21 cellular contexts compared by ENCODE assay signal in genomic region chr14:74650927-74651686, GRCh38. TPM values are rescaled to one million over a fixed set of nuclear protein-coding genes. Genes with fewer than 3 reads are reported as not detected.
DNase-seq lines count a peak whose midpoint lies in the region; ATAC-seq, FAIRE-seq and TF ChIP-seq lines count a peak whose summit lies in the region.
"Had no signal": no experiment of that assay in that cellular context is flagged by ENCODE, and none has a peak within 500 bp of the region (broad histone marks: within the 10 kb centered on the region; RNA-seq: fewer than 3 reads in every experiment).

No MANE protein-coding gene starts in this region.

- TF ChIP-seq POLR2A in A549 (IDR thresholded peaks at IDR 0.05; ENCODE audit: low read length) (no peak), stomach (IDR thresholded peaks at IDR 0.05) (no peak)

- CTCF ChIA-PET in A549 (lab: Yijun Ruan, JAX), result interaction anchor here (1.1 to 28.1 kb wide), 4 partner anchors 9 to 40 kb away, joined by 3 to 228 read pairs (median 8); partner anchors contain the start of gene LTBP2
- CTCF ChIA-PET in CD4-positive, alpha-beta T cell (lab: Charles Lee), result interaction anchor here (0.7 to 1.6 kb wide), 2 partner anchors 33 to 39 kb away, joined by 4 to 6 read pairs; partner anchors contain the start of gene LTBP2
- CTCF ChIA-PET in naive thymus-derived CD4-positive, alpha-beta T cell (lab: Charles Lee), result interaction anchor here (0.9 kb wide), 1 partner anchor 32 kb away, joined by 4 read pairs; no protein-coding TSS in a partner anchor

- ATAC-seq in A549 (no peak), T-helper 17 cell (no peak)
- ATAC-seq in CD4-positive, alpha-beta T cell (ENCODE audit: poor library complexity), result no peak
- ATAC-seq in naive thymus-derived CD4-positive, alpha-beta T cell, result no peak
- ATAC-seq in stimulated activated naive CD8-positive, alpha-beta T cell treated with anti-CD3 and anti-CD28 coated beads, Interleukin-15, Interleukin-2, amounts not matched to agents 100 U/mL and 50 U/mL, for 24 hours, result no peak

- H3K36me3 ChIP-seq in naive thymus-derived CD4-positive, alpha-beta T cell (ENCODE audit: control insufficient read depth in 2 of 3, insufficient read depth in 3 of 3, low read length in 3 of 3), result no peaks in the 10 kb centered on the region
- peaks cover 0 to 13% (median 4%) of the 10 kb centered on the region in 4 donors for H3K36me3 ChIP-seq in stomach

- intact Hi-C loops in CD4-positive, alpha-beta T cell (cut with DNase I, micrococcal nuclease), result no loop called here
- intact Hi-C loops in naive thymus-derived CD4-positive, alpha-beta T cell (cut with micrococcal nuclease), result loop anchor here in 1 of 2 donors (5.0 kb wide), 1 partner anchor 34 kb away; no protein-coding TSS in a partner anchor
- intact Hi-C loops in stomach (cut with DNase I; ENCODE audit: low total_unique reads), result no loop called here

- H3K4me3 ChIP-seq in A549 (no peak overlapping the region), stomach (no peak overlapping the region)
- no peak overlapping the region for H3K4me3 ChIP-seq in naive thymus-derived CD4-positive, alpha-beta T cell (ENCODE audit: low read length)
- H3K4me3 ChIP-seq: GM23248, HAP-1 had no signal

- no peaks in the 10 kb centered on the region for H3K27me3 Mint-ChIP-seq in CD4-positive, alpha-beta T cell
- H3K27me3 Mint-ChIP-seq in T-helper 17 cell, result peaks cover 3% of the 10 kb centered on the region
- H3K27me3 Mint-ChIP-seq in naive thymus-derived CD4-positive, alpha-beta T cell, result no peaks in the 10 kb centered on the region

- 100% methylated on average over 1 of the region's 1 CpG for WGBS in A549 (ENCODE audit: missing lambda C conversion rate)
- 94 to 100% (median 95%) methylated on average over 1 of the region's 1 CpG for WGBS in stomach, 5 donors

- H3K27ac ChIP-seq in A549 (peak overlapping the region in 1 of 2 experiments; percentile 76; a peak in 3 of 6 replicates), stomach (no peak overlapping the region)
- H3K27ac ChIP-seq in CD4-positive, alpha-beta T cell (ENCODE audit: low read depth, low read length), result no peak overlapping the region
- peak overlapping the region; percentile 33 for H3K27ac ChIP-seq in naive thymus-derived CD4-positive, alpha-beta T cell (ENCODE audit: low read depth, low read length)
- H3K27ac ChIP-seq: C4-2B, GM23248 had no signal

- peak overlapping the region; percentile 39 for H3K27ac Mint-ChIP-seq in CD4-positive, alpha-beta T cell
- H3K27ac Mint-ChIP-seq in T-helper 17 cell, result peak overlapping the region; percentile 49
- peak overlapping the region in 7 of 9 donors; percentile 37 to 82 (median 70) for H3K27ac Mint-ChIP-seq in naive thymus-derived CD4-positive, alpha-beta T cell

- no peaks in the 10 kb centered on the region for H3K9me3 Mint-ChIP-seq in CD4-positive, alpha-beta T cell
- H3K9me3 Mint-ChIP-seq in naive thymus-derived CD4-positive, alpha-beta T cell, result no peaks in the 10 kb centered on the region

- no peak overlapping the region for H3K4me2 ChIP-seq in A549

- TF ChIP-seq CTCF in A549 (IDR thresholded peaks at IDR 0.05) (no peak), stomach (IDR thresholded peaks at IDR 0.05) (no peak)
- TF ChIP-seq CTCF in CD4-positive, alpha-beta T cell (IDR thresholded peaks at IDR 0.05), result no peak

- TF ChIP-seq RAD21 in A549 (conservative IDR thresholded peaks at IDR 0.05 in 1 of 2, IDR thresholded peaks at IDR 0.05 in 1 of 2), result no peak

- H3K27me3 ChIP-seq in CD4-positive, alpha-beta T cell (ENCODE audit: control insufficient read depth, insufficient read depth, low read length), result no peaks in the 10 kb centered on the region
- no peaks in the 10 kb centered on the region for H3K27me3 ChIP-seq in naive thymus-derived CD4-positive, alpha-beta T cell (ENCODE audit: control insufficient read depth in 2 of 2, insufficient read depth in 2 of 2, low read length in 2 of 2)
- H3K27me3 ChIP-seq in stomach, result peaks cover 0 to 14% (median 0%) of the 10 kb centered on the region in 3 donors

- TF ChIP-seq EP300 in A549 (IDR thresholded peaks at IDR 0.05) (no peak), stomach (IDR thresholded peaks at IDR 0.05) (no peak)

- POLR2A ChIA-PET in A549 (lab: Yijun Ruan, JAX), result no interaction called here
- POLR2A ChIA-PET in CD4-positive, alpha-beta T cell (lab: Charles Lee), result interaction anchor here (0.9 kb wide), 1 partner anchor 33 kb away, joined by 3 read pairs; no protein-coding TSS in a partner anchor
- POLR2A ChIA-PET in naive thymus-derived CD4-positive, alpha-beta T cell (lab: Charles Lee), result interaction anchor here (0.7 kb wide), 1 partner anchor 33 kb away, joined by 3 read pairs; no protein-coding TSS in a partner anchor

- no peaks in the 10 kb centered on the region for H3K9me3 ChIP-seq in A549
- no peaks in the 10 kb centered on the region for H3K9me3 ChIP-seq in CD4-positive, alpha-beta T cell (ENCODE audit: control insufficient read depth, low read length)
- H3K9me3 ChIP-seq in T-helper 17 cell (ENCODE audit: control insufficient read depth, low read length, poor library complexity, severe bottlenecking), result no peaks in the 10 kb centered on the region
- H3K9me3 ChIP-seq in naive thymus-derived CD4-positive, alpha-beta T cell (ENCODE audit: control insufficient read depth in 2 of 3, low read length in 3 of 3), result no peaks in the 10 kb centered on the region
- H3K9me3 ChIP-seq in stomach, result no peaks in the 10 kb centered on the region
- H3K9me3 ChIP-seq: HAP-1 had no signal

- H3K4me3 Mint-ChIP-seq in CD4-positive, alpha-beta T cell, result no peak overlapping the region
- no peak overlapping the region for H3K4me3 Mint-ChIP-seq in T-helper 17 cell
- H3K4me3 Mint-ChIP-seq in naive thymus-derived CD4-positive, alpha-beta T cell, result no peak overlapping the region

- H3K4me1 Mint-ChIP-seq in CD4-positive, alpha-beta T cell (ENCODE audit: low read depth), result no peaks in the 10 kb centered on the region
- H3K4me1 Mint-ChIP-seq in T-helper 17 cell, result peaks cover 18% of the 10 kb centered on the region
- peaks cover 0 to 16% (median 8%) of the 10 kb centered on the region in 7 donors for H3K4me1 Mint-ChIP-seq in naive thymus-derived CD4-positive, alpha-beta T cell

- H3K36me3 Mint-ChIP-seq in CD4-positive, alpha-beta T cell (ENCODE audit: low read depth), result peaks cover 14% of the 10 kb centered on the region
- H3K36me3 Mint-ChIP-seq in T-helper 17 cell (ENCODE audit: low read depth), result no peaks in the 10 kb centered on the region
- no peaks in the 10 kb centered on the region for H3K36me3 Mint-ChIP-seq in naive thymus-derived CD4-positive, alpha-beta T cell

- no peak for FAIRE-seq in A549 (lab: Jason Lieb, UNC)
- FAIRE-seq: GM19239 had no signal

- DNase-seq in A549 (ENCODE audit: low read depth in 1 of 2, low spot score in 1 of 2), result no peak
- DNase-seq in CD4-positive, alpha-beta T cell, result no peak
- DNase-seq in T-helper 17 cell, result no peak
- no peak for DNase-seq in naive thymus-derived CD4-positive, alpha-beta T cell
- DNase-seq in hypothalamus (lab: John Stamatoyannopoulos, UW), result no peak
- no peak for DNase-seq in stomach
- DNase-seq in stimulated activated naive CD8-positive, alpha-beta T cell treated with anti-CD3 and anti-CD28 coated beads, Interleukin-15, Interleukin-2, amounts not matched to agents 100 U/mL and 50 U/mL, for 24 hours, result no peak
- DNase-seq: ACHN, AML-193, DMS153, GDM1, GM23248, NCI-H1105, NCI-H1694, NCI-H2081 treated with DMSO at 0.1 percent for 48 hours, NCI-H510A treated with DMSO at 0.1 percent for 48 hours, NCI-H774, SHP77 treated with DMSO at 0.1 percent for 48 hours had no signal

- peaks cover 49% of the 10 kb centered on the region for H3K4me1 ChIP-seq in A549
- H3K4me1 ChIP-seq in naive thymus-derived CD4-positive, alpha-beta T cell (ENCODE audit: control insufficient read depth in 2 of 2, insufficient read depth in 2 of 2, low read length in 2 of 2), result peaks cover 0 to 8% of the 10 kb centered on the region in 2 donors
- H3K4me1 ChIP-seq in stomach, result peaks cover 8 to 33% (median 18%) of the 10 kb centered on the region in 4 donors
- H3K4me1 ChIP-seq: HAP-1 had no signal

TF ChIP-seq in A549, 52 proteins besides CTCF, POLR2A, EP300 and RAD21:
- TF ChIP-seq HDAC2 (IDR thresholded peaks at IDR 0.05), result no peak
- 0 out of 2 replicates have a peak, but pooled peaks have one; percentile 39 for TF ChIP-seq POLR2AphosphoS2 (conservative IDR thresholded peaks at IDR 0.05; ENCODE audit: low read length)

RNA-seq across cellular contexts. Expression of gene LTBP2, which starts 39.1 kb away (rescaled TPM):
- polyA plus RNA-seq in A549 (2011; rRNA removed) (4.9 and 6.3 TPM in 2 replicates), A549 (2017; fragmentation: RNase III; extraction: RNeasy Plus Mini Kit Qiagen cat#74134 plus additional on column Dnase treatment) (9.9 to 17.1 TPM (median 14.4 TPM) in 3 replicates), stomach (1 to 10 TPM; 2.9 to 5.9 (median 3.4) TPM)
- polyA plus RNA-seq in A549 (2012; cell fraction: cytosol; rRNA removed), result 3.3 and 5.0 TPM in 2 replicates
- 21.8 and 25.3 TPM in 2 replicates for polyA plus RNA-seq in A549 (2012; cell fraction: nucleus; rRNA removed)
- polyA minus RNA-seq in A549 (2011; rRNA and poly(A)+ RNA removed), result 9.0 and 9.7 TPM in 2 replicates
- under 1 TPM; 0.45 to 0.47 TPM for total RNA-seq in CD4-positive, alpha-beta T cell
- total RNA-seq in T-helper 17 cell (under 1 TPM; 0.34 to 0.57 TPM), stomach (10 to 100 TPM in 3 of 5 donors, 1 to 10 TPM in 2; 5.8 to 36.2 (median 10.5) TPM)
- total RNA-seq in naive thymus-derived CD4-positive, alpha-beta T cell, result 1 to 10 TPM in 1 of 5 experiments, under 1 TPM in 4; 0.17 to 1.1 (median 0.58) TPM
- under 1 TPM; 0.07 to 0.22 TPM for polyA plus RNA-seq in naive thymus-derived CD4-positive, alpha-beta T cell
